26 cellular contexts compared by ENCODE assay signal in genomic region chr1:191142748-191143147, GRCh38.
"Had no signal": no experiment of that assay in that cellular context is flagged by ENCODE, and none has a peak within 500 bp of the region (broad histone marks: within the 10 kb centered on the region; RNA-seq: fewer than 3 reads in every experiment).

No MANE protein-coding gene starts in this region.

- H3K4me2 ChIP-seq: KMS-11, SK-N-SH had no signal

- FAIRE-seq: HTR-8/SVneo, K562 had no signal

- DNase-seq: Kasumi-1; MM.1S; NCI-H1092 treated with DMSO at 0.1 percent for 48 hours; NCI-H1436; NCI-H187; NCI-H2029; NCI-H2081 treated with DMSO at 0.1 percent for 48 hours; NCI-H2171; NCI-H226; NCI-H446; NCI-H510A; NCI-H524 treated with DMSO at 0.1 percent for 48 hours; NCI-H69; NCI-H774; NK-92 treated with Interleukin-12 subunit alpha and Interleukin-12 subunit beta, amount 100 ng/mL, for 24 hours; SHP77; SK-N-SH; SW 1271; T-helper 1 cell had no signal

- H3K4me3 Mint-ChIP-seq: IgD-negative memory B cell had no signal

- H3K36me3 Mint-ChIP-seq: IgD-negative memory B cell had no signal

- H3K9me3 ChIP-seq: SK-N-SH had no signal

- H3K9ac ChIP-seq: KMS-11, SK-N-SH had no signal

- H3K27me3 Mint-ChIP-seq: IgD-negative memory B cell had no signal

- H3K4me3 ChIP-seq: K562 had no signal

- H3K27ac Mint-ChIP-seq: IgD-negative memory B cell had no signal

- ATAC-seq: K562, Panc1 had no signal

- H3K4me1 Mint-ChIP-seq: IgD-negative memory B cell had no signal

- H3K27ac ChIP-seq: HL-60, KMS-11, RWPE1 had no signal
